In genomic region chr6:143268439-143268838, GRCh38 we compare ENCODE assay signal across 8 cellular contexts.
"Had no signal": no experiment of that assay in that cellular context is flagged by ENCODE, and none has a peak within 500 bp of the region (broad histone marks: within the 10 kb centered on the region; RNA-seq: fewer than 3 reads in every experiment).

No MANE protein-coding gene starts in this region.

- H3K4me1 ChIP-seq: HAP-1 had no signal

- ATAC-seq: HCT116 had no signal

- H3K9ac ChIP-seq: GM23248 had no signal

- H3K9me3 ChIP-seq: HAP-1 had no signal

- H3K27ac ChIP-seq: GM23248 had no signal

- H3K36me3 ChIP-seq: HAP-1 had no signal

- DNase-seq: GM23248, GOT3, H7, HFFc6, KBM-7 had no signal

- H3K4me3 ChIP-seq: GM23248, HAP-1 had no signal

- FAIRE-seq: HTR-8/SVneo had no signal

- H2AFZ ChIP-seq: GM23248 had no signal
